Comparison of ENCODE assay signal across 3 cellular contexts in the genomic region with DNA sequence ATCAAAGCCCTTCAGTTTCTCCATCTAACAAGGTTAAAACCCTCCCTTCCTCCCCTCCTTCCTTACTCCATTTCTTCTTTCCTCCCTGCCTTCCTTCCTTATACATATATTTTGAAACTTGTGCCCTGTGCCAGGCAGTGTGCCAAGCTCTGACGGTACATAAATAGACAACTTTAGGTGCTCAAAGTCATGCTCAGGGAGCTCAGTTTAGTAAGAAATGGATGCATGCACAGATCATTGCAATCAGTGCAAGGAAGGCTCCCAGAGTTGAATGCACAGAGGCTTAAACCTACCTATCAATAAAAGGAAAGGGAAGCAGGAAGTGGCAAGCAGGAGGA.
A peak's percentile ranks its signal among the peaks of the same experiment; 100 is the strongest.
TF ChIP-seq lines count a peak whose summit lies in the region.

No MANE protein-coding gene starts in this region.

TF ChIP-seq in HepG2, 621 proteins besides CTCF, POLR2A, EP300 and RAD21:
- TF ChIP-seq ZNF709 (CRISPR knock-in tag; IDR thresholded peaks at IDR 0.05) (0 out of 2 replicates have a peak, but pooled peaks have one; percentile 48), NAIF1 (CRISPR knock-in tag; IDR thresholded peaks at IDR 0.05; ENCODE audit: borderline replicate concordance) (0 out of 2 replicates have a peak, but pooled peaks have one; percentile 7), ARID2 (CRISPR knock-in tag; IDR thresholded peaks at IDR 0.05; ENCODE audit: borderline replicate concordance) (peak; percentile 50; the same call in 1 of the 2 replicates), ZMYM4 (CRISPR knock-in tag; IDR thresholded peaks at IDR 0.05) (no peak)
- TF ChIP-seq, protein P1, sequence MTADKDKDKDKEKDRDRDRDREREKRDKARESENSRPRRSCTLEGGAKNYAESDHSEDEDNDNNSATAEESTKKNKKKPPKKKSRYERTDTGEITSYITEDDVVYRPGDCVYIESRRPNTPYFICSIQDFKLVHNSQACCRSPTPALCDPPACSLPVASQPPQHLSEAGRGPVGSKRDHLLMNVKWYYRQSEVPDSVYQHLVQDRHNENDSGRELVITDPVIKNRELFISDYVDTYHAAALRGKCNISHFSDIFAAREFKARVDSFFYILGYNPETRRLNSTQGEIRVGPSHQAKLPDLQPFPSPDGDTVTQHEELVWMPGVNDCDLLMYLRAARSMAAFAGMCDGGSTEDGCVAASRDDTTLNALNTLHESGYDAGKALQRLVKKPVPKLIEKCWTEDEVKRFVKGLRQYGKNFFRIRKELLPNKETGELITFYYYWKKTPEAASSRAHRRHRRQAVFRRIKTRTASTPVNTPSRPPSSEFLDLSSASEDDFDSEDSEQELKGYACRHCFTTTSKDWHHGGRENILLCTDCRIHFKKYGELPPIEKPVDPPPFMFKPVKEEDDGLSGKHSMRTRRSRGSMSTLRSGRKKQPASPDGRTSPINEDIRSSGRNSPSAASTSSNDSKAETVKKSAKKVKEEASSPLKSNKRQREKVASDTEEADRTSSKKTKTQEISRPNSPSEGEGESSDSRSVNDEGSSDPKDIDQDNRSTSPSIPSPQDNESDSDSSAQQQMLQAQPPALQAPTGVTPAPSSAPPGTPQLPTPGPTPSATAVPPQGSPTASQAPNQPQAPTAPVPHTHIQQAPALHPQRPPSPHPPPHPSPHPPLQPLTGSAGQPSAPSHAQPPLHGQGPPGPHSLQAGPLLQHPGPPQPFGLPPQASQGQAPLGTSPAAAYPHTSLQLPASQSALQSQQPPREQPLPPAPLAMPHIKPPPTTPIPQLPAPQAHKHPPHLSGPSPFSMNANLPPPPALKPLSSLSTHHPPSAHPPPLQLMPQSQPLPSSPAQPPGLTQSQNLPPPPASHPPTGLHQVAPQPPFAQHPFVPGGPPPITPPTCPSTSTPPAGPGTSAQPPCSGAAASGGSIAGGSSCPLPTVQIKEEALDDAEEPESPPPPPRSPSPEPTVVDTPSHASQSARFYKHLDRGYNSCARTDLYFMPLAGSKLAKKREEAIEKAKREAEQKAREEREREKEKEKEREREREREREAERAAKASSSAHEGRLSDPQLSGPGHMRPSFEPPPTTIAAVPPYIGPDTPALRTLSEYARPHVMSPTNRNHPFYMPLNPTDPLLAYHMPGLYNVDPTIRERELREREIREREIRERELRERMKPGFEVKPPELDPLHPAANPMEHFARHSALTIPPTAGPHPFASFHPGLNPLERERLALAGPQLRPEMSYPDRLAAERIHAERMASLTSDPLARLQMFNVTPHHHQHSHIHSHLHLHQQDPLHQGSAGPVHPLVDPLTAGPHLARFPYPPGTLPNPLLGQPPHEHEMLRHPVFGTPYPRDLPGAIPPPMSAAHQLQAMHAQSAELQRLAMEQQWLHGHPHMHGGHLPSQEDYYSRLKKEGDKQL (CRISPR knock-in tag; IDR thresholded peaks at IDR 0.05; ENCODE audit: low read depth), result no peak

TF ChIP-seq in GM12891, 5 proteins besides CTCF, POLR2A, EP300 and RAD21:
- TF ChIP-seq PAX5 (IDR thresholded peaks at IDR 0.05; ENCODE audit: insufficient read depth, low read length, severe bottlenecking), result no peak

TF ChIP-seq in WTC11, 78 proteins besides CTCF, POLR2A, EP300 and RAD21:
- TF ChIP-seq, protein P2, sequence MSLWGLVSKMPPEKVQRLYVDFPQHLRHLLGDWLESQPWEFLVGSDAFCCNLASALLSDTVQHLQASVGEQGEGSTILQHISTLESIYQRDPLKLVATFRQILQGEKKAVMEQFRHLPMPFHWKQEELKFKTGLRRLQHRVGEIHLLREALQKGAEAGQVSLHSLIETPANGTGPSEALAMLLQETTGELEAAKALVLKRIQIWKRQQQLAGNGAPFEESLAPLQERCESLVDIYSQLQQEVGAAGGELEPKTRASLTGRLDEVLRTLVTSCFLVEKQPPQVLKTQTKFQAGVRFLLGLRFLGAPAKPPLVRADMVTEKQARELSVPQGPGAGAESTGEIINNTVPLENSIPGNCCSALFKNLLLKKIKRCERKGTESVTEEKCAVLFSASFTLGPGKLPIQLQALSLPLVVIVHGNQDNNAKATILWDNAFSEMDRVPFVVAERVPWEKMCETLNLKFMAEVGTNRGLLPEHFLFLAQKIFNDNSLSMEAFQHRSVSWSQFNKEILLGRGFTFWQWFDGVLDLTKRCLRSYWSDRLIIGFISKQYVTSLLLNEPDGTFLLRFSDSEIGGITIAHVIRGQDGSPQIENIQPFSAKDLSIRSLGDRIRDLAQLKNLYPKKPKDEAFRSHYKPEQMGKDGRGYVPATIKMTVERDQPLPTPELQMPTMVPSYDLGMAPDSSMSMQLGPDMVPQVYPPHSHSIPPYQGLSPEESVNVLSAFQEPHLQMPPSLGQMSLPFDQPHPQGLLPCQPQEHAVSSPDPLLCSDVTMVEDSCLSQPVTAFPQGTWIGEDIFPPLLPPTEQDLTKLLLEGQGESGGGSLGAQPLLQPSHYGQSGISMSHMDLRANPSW (CRISPR knock-in tag; conservative IDR thresholded peaks at IDR 0.05; ENCODE audit: low read depth), result no peak
- TF ChIP-seq, protein P3, sequence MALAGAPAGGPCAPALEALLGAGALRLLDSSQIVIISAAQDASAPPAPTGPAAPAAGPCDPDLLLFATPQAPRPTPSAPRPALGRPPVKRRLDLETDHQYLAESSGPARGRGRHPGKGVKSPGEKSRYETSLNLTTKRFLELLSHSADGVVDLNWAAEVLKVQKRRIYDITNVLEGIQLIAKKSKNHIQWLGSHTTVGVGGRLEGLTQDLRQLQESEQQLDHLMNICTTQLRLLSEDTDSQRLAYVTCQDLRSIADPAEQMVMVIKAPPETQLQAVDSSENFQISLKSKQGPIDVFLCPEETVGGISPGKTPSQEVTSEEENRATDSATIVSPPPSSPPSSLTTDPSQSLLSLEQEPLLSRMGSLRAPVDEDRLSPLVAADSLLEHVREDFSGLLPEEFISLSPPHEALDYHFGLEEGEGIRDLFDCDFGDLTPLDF (CRISPR knock-in tag; IDR thresholded peaks at IDR 0.05), result no peak
- TF ChIP-seq, protein P4, sequence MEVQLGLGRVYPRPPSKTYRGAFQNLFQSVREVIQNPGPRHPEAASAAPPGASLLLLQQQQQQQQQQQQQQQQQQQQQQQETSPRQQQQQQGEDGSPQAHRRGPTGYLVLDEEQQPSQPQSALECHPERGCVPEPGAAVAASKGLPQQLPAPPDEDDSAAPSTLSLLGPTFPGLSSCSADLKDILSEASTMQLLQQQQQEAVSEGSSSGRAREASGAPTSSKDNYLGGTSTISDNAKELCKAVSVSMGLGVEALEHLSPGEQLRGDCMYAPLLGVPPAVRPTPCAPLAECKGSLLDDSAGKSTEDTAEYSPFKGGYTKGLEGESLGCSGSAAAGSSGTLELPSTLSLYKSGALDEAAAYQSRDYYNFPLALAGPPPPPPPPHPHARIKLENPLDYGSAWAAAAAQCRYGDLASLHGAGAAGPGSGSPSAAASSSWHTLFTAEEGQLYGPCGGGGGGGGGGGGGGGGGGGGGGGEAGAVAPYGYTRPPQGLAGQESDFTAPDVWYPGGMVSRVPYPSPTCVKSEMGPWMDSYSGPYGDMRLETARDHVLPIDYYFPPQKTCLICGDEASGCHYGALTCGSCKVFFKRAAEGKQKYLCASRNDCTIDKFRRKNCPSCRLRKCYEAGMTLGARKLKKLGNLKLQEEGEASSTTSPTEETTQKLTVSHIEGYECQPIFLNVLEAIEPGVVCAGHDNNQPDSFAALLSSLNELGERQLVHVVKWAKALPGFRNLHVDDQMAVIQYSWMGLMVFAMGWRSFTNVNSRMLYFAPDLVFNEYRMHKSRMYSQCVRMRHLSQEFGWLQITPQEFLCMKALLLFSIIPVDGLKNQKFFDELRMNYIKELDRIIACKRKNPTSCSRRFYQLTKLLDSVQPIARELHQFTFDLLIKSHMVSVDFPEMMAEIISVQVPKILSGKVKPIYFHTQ (CRISPR knock-in tag; IDR thresholded peaks at IDR 0.05), result no peak
- no peak for TF ChIP-seq CREB1 (CRISPR knock-in tag; IDR thresholded peaks at IDR 0.05)
- no peak for TF ChIP-seq ZNF396 (CRISPR knock-in tag; IDR thresholded peaks at IDR 0.05; ENCODE audit: borderline replicate concordance)
- no peak for TF ChIP-seq JUN (CRISPR knock-in tag; IDR thresholded peaks at IDR 0.05)
- TF ChIP-seq, protein P5, sequence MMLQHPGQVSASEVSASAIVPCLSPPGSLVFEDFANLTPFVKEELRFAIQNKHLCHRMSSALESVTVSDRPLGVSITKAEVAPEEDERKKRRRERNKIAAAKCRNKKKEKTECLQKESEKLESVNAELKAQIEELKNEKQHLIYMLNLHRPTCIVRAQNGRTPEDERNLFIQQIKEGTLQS (CRISPR knock-in tag; conservative IDR thresholded peaks at IDR 0.05), result no peak
- no peak for TF ChIP-seq TEAD1 (CRISPR knock-in tag; IDR thresholded peaks at IDR 0.05)
- no peak for TF ChIP-seq KAT7 (CRISPR knock-in tag; IDR thresholded peaks at IDR 0.05; ENCODE audit: borderline replicate concordance)
- TF ChIP-seq GTF2I (CRISPR knock-in tag; conservative IDR thresholded peaks at IDR 0.05), result no peak
- TF ChIP-seq, protein P6, sequence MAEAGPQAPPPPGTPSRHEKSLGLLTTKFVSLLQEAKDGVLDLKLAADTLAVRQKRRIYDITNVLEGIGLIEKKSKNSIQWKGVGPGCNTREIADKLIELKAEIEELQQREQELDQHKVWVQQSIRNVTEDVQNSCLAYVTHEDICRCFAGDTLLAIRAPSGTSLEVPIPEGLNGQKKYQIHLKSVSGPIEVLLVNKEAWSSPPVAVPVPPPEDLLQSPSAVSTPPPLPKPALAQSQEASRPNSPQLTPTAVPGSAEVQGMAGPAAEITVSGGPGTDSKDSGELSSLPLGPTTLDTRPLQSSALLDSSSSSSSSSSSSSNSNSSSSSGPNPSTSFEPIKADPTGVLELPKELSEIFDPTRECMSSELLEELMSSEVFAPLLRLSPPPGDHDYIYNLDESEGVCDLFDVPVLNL (CRISPR knock-in tag; IDR thresholded peaks at IDR 0.05; ENCODE audit: borderline replicate concordance, low read depth), result no peak
- no peak for TF ChIP-seq ELF4 (CRISPR knock-in tag; IDR thresholded peaks at IDR 0.05; ENCODE audit: low read depth)
- TF ChIP-seq ZNF263 (CRISPR knock-in tag; IDR thresholded peaks at IDR 0.05; ENCODE audit: low read depth), result no peak
- TF ChIP-seq, protein P7, sequence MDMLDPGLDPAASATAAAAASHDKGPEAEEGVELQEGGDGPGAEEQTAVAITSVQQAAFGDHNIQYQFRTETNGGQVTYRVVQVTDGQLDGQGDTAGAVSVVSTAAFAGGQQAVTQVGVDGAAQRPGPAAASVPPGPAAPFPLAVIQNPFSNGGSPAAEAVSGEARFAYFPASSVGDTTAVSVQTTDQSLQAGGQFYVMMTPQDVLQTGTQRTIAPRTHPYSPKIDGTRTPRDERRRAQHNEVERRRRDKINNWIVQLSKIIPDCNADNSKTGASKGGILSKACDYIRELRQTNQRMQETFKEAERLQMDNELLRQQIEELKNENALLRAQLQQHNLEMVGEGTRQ (CRISPR knock-in tag; IDR thresholded peaks at IDR 0.05), result no peak
- TF ChIP-seq, protein P8, sequence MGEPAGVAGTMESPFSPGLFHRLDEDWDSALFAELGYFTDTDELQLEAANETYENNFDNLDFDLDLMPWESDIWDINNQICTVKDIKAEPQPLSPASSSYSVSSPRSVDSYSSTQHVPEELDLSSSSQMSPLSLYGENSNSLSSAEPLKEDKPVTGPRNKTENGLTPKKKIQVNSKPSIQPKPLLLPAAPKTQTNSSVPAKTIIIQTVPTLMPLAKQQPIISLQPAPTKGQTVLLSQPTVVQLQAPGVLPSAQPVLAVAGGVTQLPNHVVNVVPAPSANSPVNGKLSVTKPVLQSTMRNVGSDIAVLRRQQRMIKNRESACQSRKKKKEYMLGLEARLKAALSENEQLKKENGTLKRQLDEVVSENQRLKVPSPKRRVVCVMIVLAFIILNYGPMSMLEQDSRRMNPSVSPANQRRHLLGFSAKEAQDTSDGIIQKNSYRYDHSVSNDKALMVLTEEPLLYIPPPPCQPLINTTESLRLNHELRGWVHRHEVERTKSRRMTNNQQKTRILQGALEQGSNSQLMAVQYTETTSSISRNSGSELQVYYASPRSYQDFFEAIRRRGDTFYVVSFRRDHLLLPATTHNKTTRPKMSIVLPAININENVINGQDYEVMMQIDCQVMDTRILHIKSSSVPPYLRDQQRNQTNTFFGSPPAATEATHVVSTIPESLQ (CRISPR knock-in tag; IDR thresholded peaks at IDR 0.05), result no peak
- TF ChIP-seq RELA (CRISPR knock-in tag; IDR thresholded peaks at IDR 0.05; ENCODE audit: borderline replicate concordance), result no peak
- TF ChIP-seq, protein P9, sequence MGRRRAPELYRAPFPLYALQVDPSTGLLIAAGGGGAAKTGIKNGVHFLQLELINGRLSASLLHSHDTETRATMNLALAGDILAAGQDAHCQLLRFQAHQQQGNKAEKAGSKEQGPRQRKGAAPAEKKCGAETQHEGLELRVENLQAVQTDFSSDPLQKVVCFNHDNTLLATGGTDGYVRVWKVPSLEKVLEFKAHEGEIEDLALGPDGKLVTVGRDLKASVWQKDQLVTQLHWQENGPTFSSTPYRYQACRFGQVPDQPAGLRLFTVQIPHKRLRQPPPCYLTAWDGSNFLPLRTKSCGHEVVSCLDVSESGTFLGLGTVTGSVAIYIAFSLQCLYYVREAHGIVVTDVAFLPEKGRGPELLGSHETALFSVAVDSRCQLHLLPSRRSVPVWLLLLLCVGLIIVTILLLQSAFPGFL (CRISPR knock-in tag; IDR thresholded peaks at IDR 0.05; ENCODE audit: borderline replicate concordance), result no peak
- TF ChIP-seq, protein P10, sequence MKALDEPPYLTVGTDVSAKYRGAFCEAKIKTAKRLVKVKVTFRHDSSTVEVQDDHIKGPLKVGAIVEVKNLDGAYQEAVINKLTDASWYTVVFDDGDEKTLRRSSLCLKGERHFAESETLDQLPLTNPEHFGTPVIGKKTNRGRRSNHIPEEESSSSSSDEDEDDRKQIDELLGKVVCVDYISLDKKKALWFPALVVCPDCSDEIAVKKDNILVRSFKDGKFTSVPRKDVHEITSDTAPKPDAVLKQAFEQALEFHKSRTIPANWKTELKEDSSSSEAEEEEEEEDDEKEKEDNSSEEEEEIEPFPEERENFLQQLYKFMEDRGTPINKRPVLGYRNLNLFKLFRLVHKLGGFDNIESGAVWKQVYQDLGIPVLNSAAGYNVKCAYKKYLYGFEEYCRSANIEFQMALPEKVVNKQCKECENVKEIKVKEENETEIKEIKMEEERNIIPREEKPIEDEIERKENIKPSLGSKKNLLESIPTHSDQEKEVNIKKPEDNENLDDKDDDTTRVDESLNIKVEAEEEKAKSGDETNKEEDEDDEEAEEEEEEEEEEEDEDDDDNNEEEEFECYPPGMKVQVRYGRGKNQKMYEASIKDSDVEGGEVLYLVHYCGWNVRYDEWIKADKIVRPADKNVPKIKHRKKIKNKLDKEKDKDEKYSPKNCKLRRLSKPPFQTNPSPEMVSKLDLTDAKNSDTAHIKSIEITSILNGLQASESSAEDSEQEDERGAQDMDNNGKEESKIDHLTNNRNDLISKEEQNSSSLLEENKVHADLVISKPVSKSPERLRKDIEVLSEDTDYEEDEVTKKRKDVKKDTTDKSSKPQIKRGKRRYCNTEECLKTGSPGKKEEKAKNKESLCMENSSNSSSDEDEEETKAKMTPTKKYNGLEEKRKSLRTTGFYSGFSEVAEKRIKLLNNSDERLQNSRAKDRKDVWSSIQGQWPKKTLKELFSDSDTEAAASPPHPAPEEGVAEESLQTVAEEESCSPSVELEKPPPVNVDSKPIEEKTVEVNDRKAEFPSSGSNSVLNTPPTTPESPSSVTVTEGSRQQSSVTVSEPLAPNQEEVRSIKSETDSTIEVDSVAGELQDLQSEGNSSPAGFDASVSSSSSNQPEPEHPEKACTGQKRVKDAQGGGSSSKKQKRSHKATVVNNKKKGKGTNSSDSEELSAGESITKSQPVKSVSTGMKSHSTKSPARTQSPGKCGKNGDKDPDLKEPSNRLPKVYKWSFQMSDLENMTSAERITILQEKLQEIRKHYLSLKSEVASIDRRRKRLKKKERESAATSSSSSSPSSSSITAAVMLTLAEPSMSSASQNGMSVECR (CRISPR knock-in tag; IDR thresholded peaks at IDR 0.05; ENCODE audit: borderline replicate concordance), result no peak
